Comparison of ENCODE assay signal across 1 cellular context in genomic region chr1:59985901-59986735, GRCh38.
TF ChIP-seq lines count a peak whose summit lies in the region.

No MANE protein-coding gene starts in this region.

TF ChIP-seq in GM23338, 12 proteins besides CTCF, POLR2A, EP300 and RAD21:
- TF ChIP-seq ZNF462 (CRISPR knock-in tag; IDR thresholded peaks at IDR 0.05), result no peak
- TF ChIP-seq EZH2 (IDR thresholded peaks at IDR 0.05; ENCODE audit: low read depth, unreplicated experiment), result no peak
- TF ChIP-seq ETS1 (IDR thresholded peaks at IDR 0.05), result no peak
- TF ChIP-seq POLR2AphosphoS5 (IDR thresholded peaks at IDR 0.05; ENCODE audit: low read depth), result no peak
- no peak for TF ChIP-seq JUNB (IDR thresholded peaks at IDR 0.05; ENCODE audit: unreplicated experiment)
- TF ChIP-seq STAT1 (IDR thresholded peaks at IDR 0.05; ENCODE audit: unreplicated experiment), result no peak
- no peak for TF ChIP-seq ZNF331 (CRISPR knock-in tag; IDR thresholded peaks at IDR 0.05; ENCODE audit: low read depth)
- TF ChIP-seq NANOG (IDR thresholded peaks at IDR 0.05; ENCODE audit: borderline replicate concordance), result no peak
- TF ChIP-seq CREB1 (CRISPR knock-in tag; IDR thresholded peaks at IDR 0.05; ENCODE audit: low read depth), result no peak
- no peak for TF ChIP-seq EZH2phosphoT487 (IDR thresholded peaks at IDR 0.05; ENCODE audit: unreplicated experiment)
- no peak for TF ChIP-seq ZNF114 (CRISPR knock-in tag; IDR thresholded peaks at IDR 0.05)
- TF ChIP-seq REST (IDR thresholded peaks at IDR 0.05; ENCODE audit: unreplicated experiment), result no peak
